In genomic region chr6:36659271-36659670, GRCh38 we compare ENCODE assay signal across 14 cellular contexts. TPM values are rescaled to one million over a fixed set of nuclear protein-coding genes. Genes with fewer than 3 reads are reported as not detected.
A peak's percentile ranks its signal among the peaks of the same experiment; 100 is the strongest.
DNase-seq lines count a peak whose midpoint lies in the region; ATAC-seq and TF ChIP-seq lines count a peak whose summit lies in the region.
"Had no signal": no experiment of that assay in that cellular context is flagged by ENCODE, and none has a peak within 500 bp of the region (broad histone marks: within the 10 kb centered on the region; RNA-seq: fewer than 3 reads in every experiment).

No MANE protein-coding gene starts in this region.

- in situ Hi-C loops in astrocyte of the spinal cord (cut with HindIII; ENCODE audit: low sequenced_read_pairs), result no loop called here

- no peaks in the 10 kb centered on the region for H3K36me3 ChIP-seq in BJ (ENCODE audit: control insufficient read depth, insufficient read depth, low read length)
- H3K36me3 ChIP-seq: colonic mucosa had no signal

- H3K4me1 Mint-ChIP-seq in activated naive CD4-positive, alpha-beta T cell treated with anti-CD3 and anti-CD28 coated beads, Interleukin-2, amount 10 ng/mL, durations not matched to agents 7 days and 5 days, result peaks cover 21% of the 10 kb centered on the region
- peaks cover 10% of the 10 kb centered on the region for H3K4me1 Mint-ChIP-seq in activated T-helper 2 cell treated with anti-CD3 and anti-CD28 coated beads, Interferon-gamma antibody, Interleukin-2, Interleukin-4, amounts not matched to agents 10 μg/mL and 5 μg/mL and 100 μg/mL, durations not matched to agents 14 hours and 24 hours and 36 hours (ENCODE audit: low read depth)

- H3K4me3 Mint-ChIP-seq in activated naive CD4-positive, alpha-beta T cell treated with anti-CD3 and anti-CD28 coated beads, Interleukin-2, amount 10 ng/mL, durations not matched to agents 7 days and 5 days, result no peak overlapping the region
- H3K4me3 Mint-ChIP-seq in activated T-helper 2 cell treated with anti-CD3 and anti-CD28 coated beads, Interferon-gamma antibody, Interleukin-2, Interleukin-4, amounts not matched to agents 10 μg/mL and 5 μg/mL and 100 μg/mL, durations not matched to agents 14 hours and 24 hours and 36 hours (ENCODE audit: low read depth), result no peak overlapping the region
- H3K4me3 Mint-ChIP-seq: activated naive CD8-positive, alpha-beta T cell treated with anti-CD3 and anti-CD28 coated beads for 36 hours; stimulated activated naive CD8-positive, alpha-beta T cell treated with anti-CD3 and anti-CD28 coated beads, Interleukin-15, amount 100 ng/mL, for 72 hours had no signal

- DNase-seq in BJ (ENCODE audit: low read depth) (peak; percentile 60), H4 (ENCODE audit: low spot score) (peak; percentile 63), astrocyte of the spinal cord (ENCODE audit: low read depth, low spot score) (peak; percentile 67), kidney tubule cell (ENCODE audit: low spot score) (peak; percentile 51)
- no peak for DNase-seq in stimulated activated CD4-positive, alpha-beta T cell treated with anti-CD3 and anti-CD28 coated beads, Interleukin-4, amount 100 ng/mL, for 1 hour
- no peak for DNase-seq in activated naive CD4-positive, alpha-beta T cell treated with anti-CD3 and anti-CD28 coated beads, Interleukin-2, amount 10 ng/mL, durations not matched to agents 7 days and 5 days
- no peak for DNase-seq in activated T-helper 2 cell treated with anti-CD3 and anti-CD28 coated beads, Interferon-gamma antibody, Interleukin-2, Interleukin-4, amounts not matched to agents 10 μg/mL and 5 μg/mL and 100 μg/mL, durations not matched to agents 14 hours and 24 hours and 36 hours (ENCODE audit: low spot score)
- DNase-seq: activated naive CD8-positive, alpha-beta T cell treated with anti-CD3 and anti-CD28 coated beads for 36 hours; colonic mucosa; NCI-H226; retina; stimulated activated naive CD8-positive, alpha-beta T cell treated with anti-CD3 and anti-CD28 coated beads, Interleukin-15, amount 100 ng/mL, for 72 hours had no signal

- intact Hi-C loops in activated T-helper 2 cell treated with anti-CD3 and anti-CD28 coated beads, Interferon-gamma antibody, Interleukin-2, Interleukin-4, amounts not matched to agents 10 μg/mL and 5 μg/mL and 100 μg/mL, durations not matched to agents 14 hours and 24 hours and 36 hours (cut with micrococcal nuclease), result no loop called here

- POLR2A ChIA-PET in BJ (lab: Charles Lee), result no interaction called here

- H3K4me3 ChIP-seq in BJ (ENCODE audit: low read depth, low read length) (no peak overlapping the region), astrocyte of the spinal cord (ENCODE audit: low read depth, low read length) (no peak overlapping the region)
- H3K4me3 ChIP-seq: colonic mucosa had no signal

- no peaks in the 10 kb centered on the region for H3K9me3 Mint-ChIP-seq in activated naive CD4-positive, alpha-beta T cell treated with anti-CD3 and anti-CD28 coated beads, Interleukin-2, amount 10 ng/mL, durations not matched to agents 7 days and 5 days
- H3K9me3 Mint-ChIP-seq in activated T-helper 2 cell treated with anti-CD3 and anti-CD28 coated beads, Interferon-gamma antibody, Interleukin-2, Interleukin-4, amounts not matched to agents 10 μg/mL and 5 μg/mL and 100 μg/mL, durations not matched to agents 14 hours and 24 hours and 36 hours, result no peaks in the 10 kb centered on the region
- H3K9me3 Mint-ChIP-seq: activated naive CD8-positive, alpha-beta T cell treated with anti-CD3 and anti-CD28 coated beads for 36 hours; stimulated activated naive CD8-positive, alpha-beta T cell treated with anti-CD3 and anti-CD28 coated beads, Interleukin-15, amount 100 ng/mL, for 72 hours had no signal

- H3K27ac Mint-ChIP-seq in activated naive CD4-positive, alpha-beta T cell treated with anti-CD3 and anti-CD28 coated beads, Interleukin-2, amount 10 ng/mL, durations not matched to agents 7 days and 5 days, result no peak overlapping the region
- H3K27ac Mint-ChIP-seq in activated T-helper 2 cell treated with anti-CD3 and anti-CD28 coated beads, Interferon-gamma antibody, Interleukin-2, Interleukin-4, amounts not matched to agents 10 μg/mL and 5 μg/mL and 100 μg/mL, durations not matched to agents 14 hours and 24 hours and 36 hours, result no peak overlapping the region
- H3K27ac Mint-ChIP-seq: activated naive CD8-positive, alpha-beta T cell treated with anti-CD3 and anti-CD28 coated beads for 36 hours; stimulated activated naive CD8-positive, alpha-beta T cell treated with anti-CD3 and anti-CD28 coated beads, Interleukin-15, amount 100 ng/mL, for 72 hours had no signal

- CTCF ChIA-PET in BJ (lab: Yijun Ruan, JAX), result interaction anchor here (0.6 to 2.0 kb wide), 3 partner anchors 14 to 1708 kb away, joined by 3 to 6 read pairs (median 3); no protein-coding TSS in a partner anchor
- CTCF ChIA-PET in activated naive CD4-positive, alpha-beta T cell treated with anti-CD3 and anti-CD28 coated beads, Interleukin-2, amount 10 ng/mL, durations not matched to agents 7 days and 5 days (lab: Charles Lee), result interaction anchor here (1.2 kb wide), 1 partner anchor 123 kb away, joined by 3 read pairs; no protein-coding TSS in a partner anchor

- H3K27me3 ChIP-seq in BJ (ENCODE audit: control insufficient read depth, insufficient read depth, low read length), result peaks cover 2% of the 10 kb centered on the region; the same call in 1 of the 2 replicates
- H3K27me3 ChIP-seq: colonic mucosa had no signal

- H3K27me3 Mint-ChIP-seq in activated naive CD4-positive, alpha-beta T cell treated with anti-CD3 and anti-CD28 coated beads, Interleukin-2, amount 10 ng/mL, durations not matched to agents 7 days and 5 days, result peaks cover 36% of the 10 kb centered on the region
- H3K27me3 Mint-ChIP-seq in activated T-helper 2 cell treated with anti-CD3 and anti-CD28 coated beads, Interferon-gamma antibody, Interleukin-2, Interleukin-4, amounts not matched to agents 10 μg/mL and 5 μg/mL and 100 μg/mL, durations not matched to agents 14 hours and 24 hours and 36 hours (ENCODE audit: low read depth), result peaks cover 37% of the 10 kb centered on the region

- no peak for ATAC-seq in GM18909 (IDR thresholded peaks at IDR 0.05; ENCODE audit: poor library complexity, unreplicated experiment)
- ATAC-seq: stimulated activated naive CD8-positive, alpha-beta T cell treated with anti-CD3 and anti-CD28 coated beads, Interleukin-15, amount 100 ng/mL, for 72 hours had no signal

- TF ChIP-seq CTCF in BJ (IDR thresholded peaks at IDR 0.05; ENCODE audit: insufficient read depth, low read depth, low read length) (no peak), astrocyte of the spinal cord (IDR thresholded peaks at IDR 0.05; ENCODE audit: low read depth, low read length) (no peak)

- H3K36me3 Mint-ChIP-seq in activated naive CD4-positive, alpha-beta T cell treated with anti-CD3 and anti-CD28 coated beads, Interleukin-2, amount 10 ng/mL, durations not matched to agents 7 days and 5 days, result no peaks in the 10 kb centered on the region
- H3K36me3 Mint-ChIP-seq in activated T-helper 2 cell treated with anti-CD3 and anti-CD28 coated beads, Interferon-gamma antibody, Interleukin-2, Interleukin-4, amounts not matched to agents 10 μg/mL and 5 μg/mL and 100 μg/mL, durations not matched to agents 14 hours and 24 hours and 36 hours (ENCODE audit: low read depth), result no peaks in the 10 kb centered on the region
- H3K36me3 Mint-ChIP-seq: activated naive CD8-positive, alpha-beta T cell treated with anti-CD3 and anti-CD28 coated beads for 36 hours had no signal

RNA-seq across cellular contexts. Expression of gene CDKN1A, which starts 19.2 kb away (rescaled TPM):
- 698 and 820 TPM in 2 replicates for polyA plus RNA-seq in BJ (2011; rRNA removed)
- 221 and 352 TPM in 2 replicates for polyA minus RNA-seq in BJ (2011; rRNA and poly(A)+ RNA removed)
- 119 and 142 TPM in 2 replicates for total RNA-seq in H4 (2014; rRNA removed; shearing (Covaris generic))
- total RNA-seq in activated T-helper 2 cell treated with anti-CD3 and anti-CD28 coated beads, Interferon-gamma antibody, Interleukin-2, Interleukin-4, amounts not matched to agents 10 μg/mL and 5 μg/mL and 100 μg/mL, durations not matched to agents 14 hours and 24 hours and 36 hours, result 43.9 and 45.3 TPM in 2 replicates

RNA-seq across cellular contexts. Expression of gene RAB44, which starts 38.4 kb away (rescaled TPM):
- 0.02 and 0.04 TPM in 2 replicates for polyA plus RNA-seq in BJ (2011; rRNA removed)
- not detected in 2 replicates for polyA minus RNA-seq in BJ (2011; rRNA and poly(A)+ RNA removed)
- not detected in 2 replicates for total RNA-seq in H4 (2014; rRNA removed; shearing (Covaris generic))
- not detected in 2 replicates for total RNA-seq in activated T-helper 2 cell treated with anti-CD3 and anti-CD28 coated beads, Interferon-gamma antibody, Interleukin-2, Interleukin-4, amounts not matched to agents 10 μg/mL and 5 μg/mL and 100 μg/mL, durations not matched to agents 14 hours and 24 hours and 36 hours
- total RNA-seq: activated naive CD8-positive, alpha-beta T cell treated with anti-CD3 and anti-CD28 coated beads for 36 hours; frontal cortex had no signal

Comparison
In these comparisons a context has a peak if more than half of its experiments do, and no peak if none do; other contexts are left out.
1. DNase-seq: peak in BJ (single experiment), H4 (single experiment), astrocyte of the spinal cord (single experiment) and kidney tubule cell (single experiment); none in stimulated activated CD4-positive, alpha-beta T cell treated with anti-CD3 and anti-CD28 coated beads, Interleukin-4, amount 100 ng/mL, for 1 hour (single experiment), activated naive CD4-positive, alpha-beta T cell treated with anti-CD3 and anti-CD28 coated beads, Interleukin-2, amount 10 ng/mL, durations not matched to agents 7 days and 5 days (single experiment) and activated T-helper 2 cell treated with anti-CD3 and anti-CD28 coated beads, Interferon-gamma antibody, Interleukin-2, Interleukin-4, amounts not matched to agents 10 μg/mL and 5 μg/mL and 100 μg/mL, durations not matched to agents 14 hours and 24 hours and 36 hours (single experiment).